17 cellular contexts compared by ENCODE assay signal in the genomic region with DNA sequence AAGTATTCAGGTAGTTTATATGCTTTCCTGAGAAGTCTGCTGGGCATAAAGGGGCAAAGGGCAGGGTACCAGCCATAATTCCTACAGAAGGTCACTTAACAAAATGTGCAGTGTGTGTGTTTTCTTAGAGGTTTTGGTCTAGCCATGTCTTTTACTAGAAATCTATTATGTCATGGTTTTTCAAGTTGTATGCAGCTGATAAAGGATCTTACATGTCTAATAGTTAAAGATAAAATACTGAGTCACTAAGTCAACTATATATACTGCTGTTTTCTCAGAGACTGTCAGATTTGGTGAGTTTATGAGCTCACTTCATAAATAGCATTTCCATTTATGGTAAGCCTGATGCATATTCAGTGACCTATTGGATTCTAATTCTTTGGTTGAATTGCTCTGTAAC. TPM values are rescaled to one million over a fixed set of nuclear protein-coding genes. Genes with fewer than 3 reads are reported as not detected.
A peak's percentile ranks its signal among the peaks of the same experiment; 100 is the strongest.
DNase-seq lines count a peak whose midpoint lies in the region; ATAC-seq, FAIRE-seq and TF ChIP-seq lines count a peak whose summit lies in the region.
"Had no signal": no experiment of that assay in that cellular context is flagged by ENCODE, and none has a peak within 500 bp of the region (broad histone marks: within the 10 kb centered on the region; RNA-seq: fewer than 3 reads in every experiment).

No MANE protein-coding gene starts in this region.

- no peak overlapping the region for H3K4me3 Mint-ChIP-seq in activated naive CD4-positive, alpha-beta T cell treated with anti-CD3 and anti-CD28 coated beads, Interleukin-2, amount 50 U/mL, for 24 hours
- H3K4me3 Mint-ChIP-seq in T-cell, result no peak overlapping the region
- no peak overlapping the region for H3K4me3 Mint-ChIP-seq in stimulated activated memory B cell treated with anti-CD40 and anti-IgM and Interleukin-4, amounts not matched to agents 10 μg/mL and 1 μg/mL and 100 μg/mL, for 72 hours

- no peaks in the 10 kb centered on the region for H3K9me3 Mint-ChIP-seq in activated naive CD4-positive, alpha-beta T cell treated with anti-CD3 and anti-CD28 coated beads, Interleukin-2, amount 50 U/mL, for 24 hours
- no peaks in the 10 kb centered on the region for H3K9me3 Mint-ChIP-seq in activated naive CD4-positive, alpha-beta T cell treated with anti-CD3 and anti-CD28 coated beads, Interleukin-2, amount 50 U/mL, for 72 hours
- no peaks in the 10 kb centered on the region for H3K9me3 Mint-ChIP-seq in T-cell
- H3K9me3 Mint-ChIP-seq in stimulated activated memory B cell treated with anti-CD40 and anti-IgM and Interleukin-4, amounts not matched to agents 10 μg/mL and 1 μg/mL and 100 μg/mL, for 72 hours, result no peaks in the 10 kb centered on the region
- H3K9me3 Mint-ChIP-seq: IgD-negative memory B cell had no signal

- no peak for FAIRE-seq in GM12892 (lab: Jason Lieb, UNC)
- FAIRE-seq: bronchial epithelial cell, TTC549 had no signal

- no peak for ATAC-seq in activated naive CD4-positive, alpha-beta T cell treated with anti-CD3 and anti-CD28 coated beads, Interleukin-2, amount 50 U/mL, for 72 hours
- ATAC-seq in T-cell (replicated peaks in 1 of 4) (no peak), GM19467 (IDR thresholded peaks at IDR 0.05; ENCODE audit: unreplicated experiment) (no peak)
- ATAC-seq in stimulated activated memory B cell treated with anti-CD40 and anti-IgM and Interleukin-4, amounts not matched to agents 10 μg/mL and 1 μg/mL and 100 μg/mL, for 72 hours, result no peak
- ATAC-seq: psoas muscle, Right ventricle myocardium inferior had no signal

- H3K36me3 Mint-ChIP-seq in activated naive CD4-positive, alpha-beta T cell treated with anti-CD3 and anti-CD28 coated beads, Interleukin-2, amount 50 U/mL, for 24 hours, result peaks cover 29% of the 10 kb centered on the region
- peaks cover 42 to 61% of the 10 kb centered on the region in 2 donors for H3K36me3 Mint-ChIP-seq in activated naive CD4-positive, alpha-beta T cell treated with anti-CD3 and anti-CD28 coated beads, Interleukin-2, amount 50 U/mL, for 72 hours
- H3K36me3 Mint-ChIP-seq in T-cell, result peaks cover 78% of the 10 kb centered on the region
- H3K36me3 Mint-ChIP-seq in stimulated activated memory B cell treated with anti-CD40 and anti-IgM and Interleukin-4, amounts not matched to agents 10 μg/mL and 1 μg/mL and 100 μg/mL, for 72 hours, result peaks cover 65% of the 10 kb centered on the region

- CTCF ChIA-PET in T-cell (lab: Charles Lee), result interaction anchor here (0.5 to 6.3 kb wide), 15 partner anchors 9 to 615 kb away, joined by 3 to 98 read pairs (median 3); a partner anchor contains a TSS

- H3K4me1 Mint-ChIP-seq in activated naive CD4-positive, alpha-beta T cell treated with anti-CD3 and anti-CD28 coated beads, Interleukin-2, amount 50 U/mL, for 24 hours, result peaks cover 65% of the 10 kb centered on the region
- H3K4me1 Mint-ChIP-seq in T-cell, result peaks cover 54 to 67% (median 67%) of the 10 kb centered on the region in 3 donors
- H3K4me1 Mint-ChIP-seq in stimulated activated memory B cell treated with anti-CD40 and anti-IgM and Interleukin-4, amounts not matched to agents 10 μg/mL and 1 μg/mL and 100 μg/mL, for 72 hours, result peaks cover 43% of the 10 kb centered on the region

- no peaks in the 10 kb centered on the region for H3K27me3 Mint-ChIP-seq in activated naive CD4-positive, alpha-beta T cell treated with anti-CD3 and anti-CD28 coated beads, Interleukin-2, amount 50 U/mL, for 24 hours
- H3K27me3 Mint-ChIP-seq in T-cell, result no peaks in the 10 kb centered on the region
- no peaks in the 10 kb centered on the region for H3K27me3 Mint-ChIP-seq in stimulated activated memory B cell treated with anti-CD40 and anti-IgM and Interleukin-4, amounts not matched to agents 10 μg/mL and 1 μg/mL and 100 μg/mL, for 72 hours
- H3K27me3 Mint-ChIP-seq: IgD-negative memory B cell had no signal

- DNase-seq in activated naive CD4-positive, alpha-beta T cell treated with anti-CD3 and anti-CD28 coated beads, Interleukin-2, amount 50 U/mL, for 72 hours (ENCODE audit: low spot score in 2 of 2), result no peak
- no peak for DNase-seq in T-cell
- peak; percentile 29 for DNase-seq in fibroblast of mammary gland (ENCODE audit: low read depth)
- no peak for DNase-seq in GM12892 (ENCODE audit: insufficient read length)
- no peak for DNase-seq in islet precursor cell
- DNase-seq: NCI-H1436 treated with DMSO at 0.1 percent for 48 hours; NCI-H748 treated with DMSO at 0.1 percent for 48 hours; psoas muscle; stimulated activated CD4-positive, alpha-beta T cell treated with anti-CD3 and anti-CD28 coated beads, Interleukin-1b, Interleukin-23, amount 100 ng/mL, for 48 hours had no signal

- H3K27ac Mint-ChIP-seq in activated naive CD4-positive, alpha-beta T cell treated with anti-CD3 and anti-CD28 coated beads, Interleukin-2, amount 50 U/mL, for 24 hours, result peak overlapping the region; percentile 41
- peak overlapping the region in 1 of 2 donors; percentile 12 for H3K27ac Mint-ChIP-seq in activated naive CD4-positive, alpha-beta T cell treated with anti-CD3 and anti-CD28 coated beads, Interleukin-2, amount 50 U/mL, for 72 hours
- H3K27ac Mint-ChIP-seq in T-cell, result peak overlapping the region; percentile 60 to 83
- H3K27ac Mint-ChIP-seq in stimulated activated memory B cell treated with anti-CD40 and anti-IgM and Interleukin-4, amounts not matched to agents 10 μg/mL and 1 μg/mL and 100 μg/mL, for 72 hours, result peak overlapping the region; percentile 36
- H3K27ac Mint-ChIP-seq: IgD-negative memory B cell had no signal

- POLR2A ChIA-PET in T-cell (lab: Charles Lee), result interaction anchor here (0.6 to 0.9 kb wide), 2 partner anchors 37 to 55 kb away, joined by 4 read pairs; no protein-coding TSS in a partner anchor

- H3K4me3 ChIP-seq in fibroblast of mammary gland (ENCODE audit: control insufficient read depth, low read depth, low read length), result no peak overlapping the region
- H3K4me3 ChIP-seq: psoas muscle had no signal

- TF ChIP-seq POLR2A in GM12892 (IDR thresholded peaks at IDR 0.05; ENCODE audit: low read depth, low read length), result no peak

- TF ChIP-seq CTCF in fibroblast of mammary gland (conservative IDR thresholded peaks at IDR 0.05; ENCODE audit: control insufficient read depth, insufficient read depth, low read depth, low read length), result no peak

RNA-seq across cellular contexts. Expression of a gene that starts 7.7 kb away (rescaled TPM):
- total RNA-seq in activated naive CD4-positive, alpha-beta T cell treated with anti-CD3 and anti-CD28 coated beads, Interleukin-2, amount 50 U/mL, for 72 hours, result 100 to 1,000 TPM in 1 of 2 donors, 10 to 100 TPM in 1; 82.0 to 118 TPM
- total RNA-seq in T-cell, result 10 to 100 TPM; 43.4 to 83.6 (median 73.7) TPM
- 21.0 TPM for polyA plus RNA-seq in GM12892 (2012; ENCODE audit: missing spikeins)

RNA-seq across cellular contexts. Expression of a gene that starts 11.1 kb away (rescaled TPM):
- 1 to 10 TPM; 1.3 to 1.6 TPM for total RNA-seq in activated naive CD4-positive, alpha-beta T cell treated with anti-CD3 and anti-CD28 coated beads, Interleukin-2, amount 50 U/mL, for 72 hours
- total RNA-seq in T-cell, result 1 to 10 TPM in 3 of 5 donors, under 1 TPM in 1, not detected in 1; 0.66 to 1.6 (median 1.2) TPM
- polyA plus RNA-seq in GM12892 (2012; ENCODE audit: missing spikeins), result 0.89 TPM
- total RNA-seq: G401 had no signal
- polyA plus RNA-seq: IgD-negative memory B cell had no signal

RNA-seq across cellular contexts. Expression of a gene that starts 20.0 kb away (rescaled TPM):
- under 1 TPM; 0.12 to 0.16 TPM for total RNA-seq in activated naive CD4-positive, alpha-beta T cell treated with anti-CD3 and anti-CD28 coated beads, Interleukin-2, amount 50 U/mL, for 72 hours
- total RNA-seq in T-cell, result not detected
- not detected for polyA plus RNA-seq in GM12892 (2012; ENCODE audit: missing spikeins)
- total RNA-seq: G401, Right ventricle myocardium inferior had no signal
- polyA plus RNA-seq: IgD-negative memory B cell had no signal

RNA-seq across cellular contexts. Expression of a gene that starts 32.6 kb away (rescaled TPM):
- total RNA-seq in activated naive CD4-positive, alpha-beta T cell treated with anti-CD3 and anti-CD28 coated beads, Interleukin-2, amount 50 U/mL, for 72 hours, result 100 to 1,000 TPM; 140 to 238 TPM
- total RNA-seq in T-cell, result 100 to 1,000 TPM; 347 to 524 (median 406) TPM
- polyA plus RNA-seq in GM12892 (2012; ENCODE audit: missing spikeins), result 88.3 TPM
